In the genomic region with DNA sequence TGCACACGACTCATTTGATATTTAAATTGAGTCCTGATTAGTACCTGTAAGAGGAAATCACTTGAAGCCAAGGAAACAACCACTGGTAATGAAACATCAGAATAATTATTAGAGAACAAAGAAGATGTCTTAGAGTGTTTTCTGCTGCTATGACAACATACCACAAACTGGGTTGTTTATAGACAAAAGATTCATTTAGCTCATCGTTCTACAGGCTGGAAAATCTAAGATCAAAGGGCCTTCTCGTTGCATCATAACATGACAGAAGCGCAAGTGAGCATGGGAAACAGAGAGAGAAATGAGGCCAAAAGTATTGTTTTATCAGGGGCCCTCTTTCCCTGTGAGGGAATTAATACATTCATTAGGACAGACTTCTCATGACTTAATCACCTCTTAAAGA, we compare ENCODE assay signal across 23 cellular contexts.
"Had no signal": no experiment of that assay in that cellular context is flagged by ENCODE, and none has a peak within 500 bp of the region (broad histone marks: within the 10 kb centered on the region; RNA-seq: fewer than 3 reads in every experiment).

No MANE protein-coding gene starts in this region.

- H3K4me1 ChIP-seq: foreskin keratinocyte, heart right ventricle, sigmoid colon, suprapubic skin, tibial artery had no signal

- DNase-seq: activated CD4-positive, alpha-beta memory T cell treated with anti-CD3 and anti-CD28 coated beads for 36 hours; activated CD4-positive, alpha-beta T cell treated with anti-CD3 and anti-CD28 coated beads, Interleukin-2, amount 10 ng/mL, durations not matched to agents 24 days and 14 days; activated CD8-positive, alpha-beta memory T cell treated with anti-CD3 and anti-CD28 coated beads, Interleukin-2, amount 50 U/mL, for 48 hours; activated naive CD8-positive, alpha-beta T cell treated with anti-CD3 and anti-CD28 coated beads, Interleukin-2, amount 50 U/mL, for 24 hours; activated T-cell treated with anti-CD3 and anti-CD28 coated beads, Interleukin-2, amount 50 U/mL, for 24 hours; amygdala; caudate nucleus; foreskin keratinocyte; heart right ventricle; naive thymus-derived CD8-positive, alpha-beta T cell; posterior cingulate gyrus; sigmoid colon; small intestine; stimulated activated CD4-positive, alpha-beta T cell treated with anti-CD3 and anti-CD28 coated beads, Interleukin-1b, Interleukin-23, amount 100 ng/mL, for 48 hours; stimulated activated CD4-positive, alpha-beta T cell treated with anti-CD3 and anti-CD28 coated beads, Interleukin-4, amount 100 ng/mL, for 4 hours; stimulated activated CD8-positive, alpha-beta memory T cell treated with anti-CD3 and anti-CD28 coated beads, Interleukin-4, amount 100 ng/mL, for 48 hours; tibial artery had no signal

- FAIRE-seq: endothelial cell of umbilical vein, small intestine had no signal

- H3K9ac ChIP-seq: neural progenitor cell had no signal

- H2AFZ ChIP-seq: neural progenitor cell had no signal

- H3K27me3 ChIP-seq: foreskin keratinocyte, heart right ventricle, neural progenitor cell, sigmoid colon, suprapubic skin, tibial artery had no signal

- H3K9me3 ChIP-seq: sigmoid colon, suprapubic skin, tibial artery had no signal

- H3K27ac ChIP-seq: foreskin keratinocyte, heart right ventricle, neural progenitor cell, sigmoid colon, suprapubic skin, tibial artery, VCaP had no signal

- H3K4me2 ChIP-seq: neural progenitor cell had no signal

- ATAC-seq: activated CD4-positive, CD25-positive, alpha-beta regulatory T cell treated with anti-CD3 and anti-CD28 coated beads, Interleukin-2, amount 50 U/mL, for 24 hours; activated naive CD8-positive, alpha-beta T cell treated with anti-CD3 and anti-CD28 coated beads, Interleukin-2, amount 50 U/mL, for 24 hours; foreskin keratinocyte; heart right ventricle; naive thymus-derived CD8-positive, alpha-beta T cell; stimulated activated memory B cell treated with anti-CD40 and anti-IgM and Interleukin-4, amounts not matched to agents 10 μg/mL and 1 μg/mL and 100 μg/mL, for 72 hours had no signal

- H3K36me3 ChIP-seq: heart right ventricle, neural progenitor cell, sigmoid colon, suprapubic skin, tibial artery had no signal

- H3K4me3 ChIP-seq: heart right ventricle, neural progenitor cell, sigmoid colon, suprapubic skin, tibial artery had no signal
